In genomic region chr1:76229279-76229977, GRCh38 we compare ENCODE assay signal across 19 cellular contexts.
"Had no signal": no experiment of that assay in that cellular context is flagged by ENCODE, and none has a peak within 500 bp of the region (broad histone marks: within the 10 kb centered on the region; RNA-seq: fewer than 3 reads in every experiment).

No MANE protein-coding gene starts in this region.

- DNase-seq: activated CD4-positive, alpha-beta memory T cell treated with anti-CD3 and anti-CD28 coated beads, Interleukin-2, amount 10 ng/mL, durations not matched to agents 7 days and 5 days; activated CD4-positive, alpha-beta T cell treated with anti-CD3 and anti-CD28 coated beads for 36 hours; activated gamma-delta T cell; activated naive CD8-positive, alpha-beta T cell treated with anti-CD3 and anti-CD28 coated beads, Interleukin-2, amount 10 ng/mL, durations not matched to agents 7 days and 5 days; activated T-cell treated with anti-CD3 and anti-CD28 coated beads, Interleukin-2, amount 50 U/mL, for 48 hours; anterior cingulate cortex; esophagus squamous epithelium; foreskin fibroblast; glutamatergic neuron; islet precursor cell; posterior cingulate gyrus; small intestine; T-helper 9 cell; tibial artery had no signal

- H3K36me3 ChIP-seq: esophagus squamous epithelium, neutrophil, right atrium auricular region, tibial artery, vagina had no signal

- H3K4me1 Mint-ChIP-seq: activated CD4-positive, alpha-beta memory T cell treated with anti-CD3 and anti-CD28 coated beads, Interleukin-2, amount 10 ng/mL, durations not matched to agents 7 days and 5 days; stimulated activated effector memory CD8-positive, alpha-beta T cell treated with anti-CD3 and anti-CD28 coated beads, Interleukin-12 subunit alpha, Interleukin-12 subunit beta, amount 100 ng/mL, for 72 hours had no signal

- H3K36me3 Mint-ChIP-seq: stimulated activated effector memory CD8-positive, alpha-beta T cell treated with anti-CD3 and anti-CD28 coated beads, Interleukin-12 subunit alpha, Interleukin-12 subunit beta, amount 100 ng/mL, for 72 hours had no signal

- H3K4me3 Mint-ChIP-seq: activated CD4-positive, alpha-beta memory T cell treated with anti-CD3 and anti-CD28 coated beads, Interleukin-2, amount 10 ng/mL, durations not matched to agents 7 days and 5 days; activated CD4-positive, alpha-beta T cell treated with anti-CD3 and anti-CD28 coated beads for 36 hours; activated naive CD8-positive, alpha-beta T cell treated with anti-CD3 and anti-CD28 coated beads, Interleukin-2, amount 10 ng/mL, durations not matched to agents 7 days and 5 days; stimulated activated effector memory CD8-positive, alpha-beta T cell treated with anti-CD3 and anti-CD28 coated beads, Interleukin-12 subunit alpha, Interleukin-12 subunit beta, amount 100 ng/mL, for 72 hours had no signal

- H3K9me3 ChIP-seq: esophagus squamous epithelium, neutrophil, right atrium auricular region, tibial artery, vagina had no signal

- H3K27ac ChIP-seq: esophagus squamous epithelium, neutrophil, right atrium auricular region, tibial artery, vagina had no signal

- H3K4me3 ChIP-seq: esophagus squamous epithelium, right atrium auricular region, tibial artery, vagina had no signal

- H3K27me3 Mint-ChIP-seq: activated CD4-positive, alpha-beta memory T cell treated with anti-CD3 and anti-CD28 coated beads, Interleukin-2, amount 10 ng/mL, durations not matched to agents 7 days and 5 days; activated CD4-positive, alpha-beta T cell treated with anti-CD3 and anti-CD28 coated beads for 36 hours; activated naive CD8-positive, alpha-beta T cell treated with anti-CD3 and anti-CD28 coated beads, Interleukin-2, amount 10 ng/mL, durations not matched to agents 7 days and 5 days had no signal

- H3K9me3 Mint-ChIP-seq: activated CD4-positive, alpha-beta memory T cell treated with anti-CD3 and anti-CD28 coated beads, Interleukin-2, amount 10 ng/mL, durations not matched to agents 7 days and 5 days; stimulated activated effector memory CD8-positive, alpha-beta T cell treated with anti-CD3 and anti-CD28 coated beads, Interleukin-12 subunit alpha, Interleukin-12 subunit beta, amount 100 ng/mL, for 72 hours had no signal

- H3K27me3 ChIP-seq: esophagus squamous epithelium, neutrophil, right atrium auricular region, tibial artery, vagina had no signal

- H3K4me1 ChIP-seq: esophagus squamous epithelium, right atrium auricular region, tibial artery, vagina had no signal

- ATAC-seq: activated CD4-positive, alpha-beta T cell treated with anti-CD3 and anti-CD28 coated beads for 36 hours; left lobe of liver; stimulated activated effector memory CD8-positive, alpha-beta T cell treated with anti-CD3 and anti-CD28 coated beads, Interleukin-12 subunit alpha, Interleukin-12 subunit beta, amount 100 ng/mL, for 72 hours had no signal

- H3K27ac Mint-ChIP-seq: activated CD4-positive, alpha-beta memory T cell treated with anti-CD3 and anti-CD28 coated beads, Interleukin-2, amount 10 ng/mL, durations not matched to agents 7 days and 5 days; activated CD4-positive, alpha-beta T cell treated with anti-CD3 and anti-CD28 coated beads for 36 hours; activated naive CD8-positive, alpha-beta T cell treated with anti-CD3 and anti-CD28 coated beads, Interleukin-2, amount 10 ng/mL, durations not matched to agents 7 days and 5 days; stimulated activated effector memory CD8-positive, alpha-beta T cell treated with anti-CD3 and anti-CD28 coated beads, Interleukin-12 subunit alpha, Interleukin-12 subunit beta, amount 100 ng/mL, for 72 hours had no signal
